21 cellular contexts compared by ENCODE assay signal in genomic region chr5:61610262-61611024, GRCh38.
DNase-seq lines count a peak whose midpoint lies in the region; ATAC-seq, FAIRE-seq and TF ChIP-seq lines count a peak whose summit lies in the region.
"Had no signal": no experiment of that assay in that cellular context is flagged by ENCODE, and none has a peak within 500 bp of the region (broad histone marks: within the 10 kb centered on the region; RNA-seq: fewer than 3 reads in every experiment).

No MANE protein-coding gene starts in this region.

- no peaks in the 10 kb centered on the region for H3K9me2 ChIP-seq in neural cell (ENCODE audit: insufficient read depth, low read length)

- H3K36me3 ChIP-seq in astrocyte (ENCODE audit: insufficient read depth, low read length) (no peaks in the 10 kb centered on the region), neural cell (ENCODE audit: insufficient read depth, low read length) (no peaks in the 10 kb centered on the region)
- H3K36me3 ChIP-seq: BE2C had no signal

- H4K20me1 ChIP-seq in astrocyte (ENCODE audit: insufficient read depth, low read length) = no peaks in the 10 kb centered on the region
- no peaks in the 10 kb centered on the region for H4K20me1 ChIP-seq in neural cell (ENCODE audit: insufficient read depth)

- peaks cover 4% of the 10 kb centered on the region for H3K4me1 ChIP-seq in astrocyte (ENCODE audit: insufficient read depth, low read length)
- H3K4me1 ChIP-seq: BE2C had no signal

- no peaks in the 10 kb centered on the region for H3K9me3 Mint-ChIP-seq in astrocyte (ENCODE audit: unreplicated experiment)

- H3K27me3 ChIP-seq in astrocyte (ENCODE audit: insufficient read depth, low read length) (peaks cover 5% of the 10 kb centered on the region), neural cell (ENCODE audit: insufficient read depth, low read depth, low read length) (no peaks in the 10 kb centered on the region)
- H3K27me3 ChIP-seq: BE2C had no signal

- no peak overlapping the region for H3K27ac Mint-ChIP-seq in astrocyte (ENCODE audit: unreplicated experiment)
- H3K27ac Mint-ChIP-seq: CD4-positive, alpha-beta memory T cell had no signal

- peaks cover 4% of the 10 kb centered on the region for H3F3A ChIP-seq in neural cell (ENCODE audit: insufficient read depth, low read length, poor library complexity, severe bottlenecking)

- no peak overlapping the region for H3K4me3 Mint-ChIP-seq in astrocyte (ENCODE audit: unreplicated experiment)
- H3K4me3 Mint-ChIP-seq: CD4-positive, alpha-beta memory T cell had no signal

- no peak for ATAC-seq in HG03520 (IDR thresholded peaks at IDR 0.05; ENCODE audit: unreplicated experiment)
- ATAC-seq: K562 had no signal

- TF ChIP-seq CTCF in astrocyte (IDR thresholded peaks at IDR 0.05; ENCODE audit: insufficient read depth, low read depth, low read length) (no peak), neural cell (IDR thresholded peaks at IDR 0.05; ENCODE audit: poor library complexity, severe bottlenecking) (no peak)

- TF ChIP-seq EP300 in neural cell (conservative IDR thresholded peaks at IDR 0.05; ENCODE audit: poor library complexity, severe bottlenecking) = peak; percentile 99

- peaks cover 25% of the 10 kb centered on the region for H3K27me3 Mint-ChIP-seq in astrocyte (ENCODE audit: low read depth, unreplicated experiment)

- peak; percentile 32 for TF ChIP-seq RAD21 in neural cell (conservative IDR thresholded peaks at IDR 0.05)

- H2AFZ ChIP-seq in astrocyte (ENCODE audit: low read depth, low read length) = no peak overlapping the region
- peak overlapping the region; percentile 22 for H2AFZ ChIP-seq in neural cell (ENCODE audit: low read depth, low read length)

- H3K9me3 ChIP-seq in astrocyte (ENCODE audit: insufficient read depth, low read depth, low read length) (no peaks in the 10 kb centered on the region), neural cell (ENCODE audit: low read length) (no peaks in the 10 kb centered on the region)
- H3K9me3 ChIP-seq: BE2C had no signal

- H3K9ac ChIP-seq in astrocyte (ENCODE audit: low read length) (no peak overlapping the region), neural cell (ENCODE audit: low read length) (peak overlapping the region; percentile 63)

- peak overlapping the region; percentile 39 for H3K4me2 ChIP-seq in astrocyte (ENCODE audit: low read length)
- peak overlapping the region; percentile 41 for H3K4me2 ChIP-seq in neural cell (ENCODE audit: low read length)

- H3K36me3 Mint-ChIP-seq in astrocyte (ENCODE audit: low read depth, unreplicated experiment) = no peaks in the 10 kb centered on the region
- H3K36me3 Mint-ChIP-seq: CD4-positive, alpha-beta memory T cell had no signal

- FAIRE-seq in astrocyte (lab: Jason Lieb, UNC) = no peak
- FAIRE-seq: GM12891, GM19239, K562 had no signal

- H3K79me2 ChIP-seq in astrocyte (ENCODE audit: insufficient read depth, low read length) = no peaks in the 10 kb centered on the region
- H3K79me2 ChIP-seq in neural cell (replicated peaks; ENCODE audit: insufficient read depth, low read length) = no peaks in the 10 kb centered on the region

- DNase-seq in NCI-H748 (lab: John Stamatoyannopoulos, UW; ENCODE audit: unreplicated experiment) (peak; percentile 52), NCI-H748 treated with DMSO at 0.1 percent for 48 hours (lab: John Stamatoyannopoulos, UW) (no peak), astrocyte (ENCODE audit: low read depth) (no peak), iPS-NIHi11 (ENCODE audit: low spot score) (no peak), HuH-7 (ENCODE audit: low spot score) (no peak)
- DNase-seq: BE2C; CD4-positive, alpha-beta memory T cell; DMS153; EL; GOT3; NCI-H1105 treated with DMSO at 0.1 percent for 48 hours; NCI-H1694; NCI-H2107; NCI-H526; OCI-M1; SIG-M5 had no signal

- H3K27ac ChIP-seq in astrocyte (ENCODE audit: low read depth, low read length) = no peak overlapping the region
- H3K27ac ChIP-seq in neural cell (ENCODE audit: low read length) = peak overlapping the region; percentile 85

- H3K4me3 ChIP-seq in astrocyte (ENCODE audit: insufficient read depth, low read depth, low read length) (no peak overlapping the region), neural cell (ENCODE audit: low read length) (peak overlapping the region; percentile 60)
- H3K4me3 ChIP-seq: K562 had no signal

- peaks cover 3% of the 10 kb centered on the region for H3K4me1 Mint-ChIP-seq in astrocyte (ENCODE audit: low read depth, unreplicated experiment)
- H3K4me1 Mint-ChIP-seq: CD4-positive, alpha-beta memory T cell had no signal

TF ChIP-seq in neural cell, 6 proteins besides CTCF, POLR2A, EP300 and RAD21:
- TF ChIP-seq TAF1 (IDR thresholded peaks at IDR 0.05; ENCODE audit: low read depth) (no peak), REST (IDR thresholded peaks at IDR 0.05; ENCODE audit: borderline replicate concordance) (peak; percentile 74), POLR2AphosphoS5 (IDR thresholded peaks at IDR 0.05) (peak; percentile 98), MXI1 (conservative IDR thresholded peaks at IDR 0.05; ENCODE audit: poor library complexity, severe bottlenecking) (peak; percentile 42), EZH2 (IDR thresholded peaks at IDR 0.05; ENCODE audit: borderline replicate concordance, insufficient read depth, low read length, poor library complexity, severe bottlenecking) (no peak), SMC3 (conservative IDR thresholded peaks at IDR 0.05; ENCODE audit: poor library complexity) (no peak)
